Comparison of ENCODE assay signal across 1 cellular context in genomic region chr11:121225402-121225801, GRCh38.
TF ChIP-seq lines count a peak whose summit lies in the region.

No MANE protein-coding gene starts in this region.

TF ChIP-seq in HepG2, 621 proteins besides CTCF, POLR2A, EP300 and RAD21 (continued from another document):
- TF ChIP-seq PATZ1 (CRISPR knock-in tag; IDR thresholded peaks at IDR 0.05) (no peak), TEAD2 (CRISPR knock-in tag; IDR thresholded peaks at IDR 0.05) (no peak), ZFP41 (CRISPR knock-in tag; IDR thresholded peaks at IDR 0.05; ENCODE audit: borderline replicate concordance) (no peak), ZFAT (CRISPR knock-in tag; conservative IDR thresholded peaks at IDR 0.05) (no peak), PBX3 (CRISPR knock-in tag; IDR thresholded peaks at IDR 0.05; ENCODE audit: borderline replicate concordance) (no peak), ZNF382 (CRISPR knock-in tag; IDR thresholded peaks at IDR 0.05; ENCODE audit: borderline replicate concordance) (no peak), ZFP90 (CRISPR knock-in tag; IDR thresholded peaks at IDR 0.05; ENCODE audit: borderline replicate concordance) (no peak), ZKSCAN5 (CRISPR knock-in tag; IDR thresholded peaks at IDR 0.05) (no peak), RORA (CRISPR knock-in tag; IDR thresholded peaks at IDR 0.05) (no peak), ZNF207 (IDR thresholded peaks at IDR 0.05; ENCODE audit: borderline replicate concordance) (no peak)
